In genomic region chr2:121096611-121097010, GRCh38 we compare ENCODE assay signal across 24 cellular contexts.
"Had no signal": no experiment of that assay in that cellular context is flagged by ENCODE, and none has a peak within 500 bp of the region (broad histone marks: within the 10 kb centered on the region; RNA-seq: fewer than 3 reads in every experiment).

No MANE protein-coding gene starts in this region.

- H3K4me1 ChIP-seq: colonic mucosa, gastrocnemius medialis, left lung had no signal

- H3K27me3 ChIP-seq: colonic mucosa, gastrocnemius medialis had no signal

- H3K36me3 ChIP-seq: colonic mucosa, esophagus squamous epithelium, gastrocnemius medialis, heart right ventricle, left lung, lower lobe of right lung had no signal

- ATAC-seq: effector memory CD8-positive, alpha-beta T cell; esophagus mucosa; gastrocnemius medialis; heart right ventricle; left cardiac atrium; left lung; left ventricle myocardium superior; lower lobe of right lung had no signal

- H3K4me3 ChIP-seq: colonic mucosa, esophagus squamous epithelium, gastrocnemius medialis, heart right ventricle, left lung, lower lobe of right lung had no signal

- H3K27ac ChIP-seq: colonic mucosa, epithelial cell of prostate, esophagus squamous epithelium, gastrocnemius medialis, heart right ventricle, left lung, lower lobe of right lung had no signal

- H3K4me1 Mint-ChIP-seq: endodermal cell, memory B cell had no signal

- H3K9me3 Mint-ChIP-seq: dendritic cell treated with granulocyte-macrophage colony-stimulating factor and Interleukin-4, amounts not matched to agents 40 ng/mL and 50 ng/mL, for 4 days; effector memory CD8-positive, alpha-beta T cell; memory B cell had no signal

- DNase-seq: colonic mucosa; cortex of kidney; effector CD8-positive, alpha-beta T cell; effector memory CD8-positive, alpha-beta T cell; endodermal cell; erythroblast; esophagus squamous epithelium; foreskin fibroblast; foreskin melanocyte; gastrocnemius medialis; glutamatergic neuron; head of caudate nucleus; heart right ventricle; hippocampal formation; left cardiac atrium; left lung; left ventricle myocardium superior; lower lobe of right lung; mesendoderm; midbrain had no signal

- H3K9me3 ChIP-seq: colonic mucosa, gastrocnemius medialis, heart right ventricle, lower lobe of right lung had no signal

- H3K27ac Mint-ChIP-seq: dendritic cell treated with granulocyte-macrophage colony-stimulating factor and Interleukin-4, amounts not matched to agents 40 ng/mL and 50 ng/mL, for 4 days; effector memory CD8-positive, alpha-beta T cell; endodermal cell; memory B cell had no signal

- H3K36me3 Mint-ChIP-seq: memory B cell had no signal

- H3K4me3 Mint-ChIP-seq: dendritic cell treated with granulocyte-macrophage colony-stimulating factor and Interleukin-4, amounts not matched to agents 40 ng/mL and 50 ng/mL, for 4 days; effector memory CD8-positive, alpha-beta T cell; endodermal cell; memory B cell had no signal
